8 cellular contexts compared by ENCODE assay signal in genomic region chr2:64989126-64989981, GRCh38. TPM values are rescaled to one million over a fixed set of nuclear protein-coding genes. Genes with fewer than 3 reads are reported as not detected.
A peak's percentile ranks its signal among the peaks of the same experiment; 100 is the strongest.
DNase-seq lines count a peak whose midpoint lies in the region; ATAC-seq and TF ChIP-seq lines count a peak whose summit lies in the region.

TSS of gene SLC1A4 (plus strand) at chr2:64989399. CDS start at chr2:64989644, 245 bp downstream.

- H3K27ac ChIP-seq in HUES48 (ENCODE audit: low read depth, low read length) (peak within 1 kb of the TSS; percentile 26), OCI-LY1 (ENCODE audit: low read depth, low read length, poor library complexity, severe bottlenecking) (peak within 1 kb of the TSS; percentile 66)

- H3K36me3 ChIP-seq in HUES48 (ENCODE audit: control insufficient read depth, insufficient read depth, low read length): no peaks in the 10 kb centered on the region
- H3K36me3 ChIP-seq in OCI-LY1 (ENCODE audit: insufficient read depth, low read length): peaks cover 25% of the 10 kb centered on the region
- H3K36me3 ChIP-seq in mucosa of descending colon (ENCODE audit: low read depth): no peaks in the 10 kb centered on the region

- peak within 1 kb of the TSS; percentile 68 for H3K4me3 ChIP-seq in HUES48 (ENCODE audit: low read depth, low read length)
- H3K4me3 ChIP-seq in OCI-LY1 (ENCODE audit: low read depth, low read length, poor library complexity, severe bottlenecking): peak within 1 kb of the TSS; percentile 98
- peak within 1 kb of the TSS; percentile 65 for H3K4me3 ChIP-seq in epithelial cell of esophagus (ENCODE audit: low read length)
- H3K4me3 ChIP-seq in mucosa of descending colon: peak within 1 kb of the TSS; percentile 56

- peak; percentile 60 for ATAC-seq in GM21390 (IDR thresholded peaks at IDR 0.05; ENCODE audit: unreplicated experiment)
- peak; percentile 93 for ATAC-seq in mucosa of descending colon

- intact Hi-C loops in mucosa of descending colon (cut with DNase I, micrococcal nuclease): no loop called here

- TF ChIP-seq CTCF in OCI-LY1 (IDR thresholded peaks at IDR 0.05; ENCODE audit: low read length) (no peak), epithelial cell of esophagus (IDR thresholded peaks at IDR 0.05; ENCODE audit: insufficient read depth, low read depth, low read length, missing control alignments) (no peak), mucosa of descending colon (IDR thresholded peaks at IDR 0.05) (no peak)

- no peaks in the 10 kb centered on the region for H4K20me1 ChIP-seq in OCI-LY1 (ENCODE audit: insufficient read depth, low read length)

- H3K4me2 ChIP-seq in OCI-LY1 (ENCODE audit: low read length): peak within 1 kb of the TSS; percentile 87

- peaks cover 73% of the 10 kb centered on the region for H3K27me3 ChIP-seq in HUES48 (ENCODE audit: control insufficient read depth, insufficient read depth, low read length)
- no peaks in the 10 kb centered on the region for H3K27me3 ChIP-seq in OCI-LY1 (ENCODE audit: insufficient read depth, low read length)

- peak; percentile 94 for DNase-seq in COR-L47 (lab: John Stamatoyannopoulos, UW)
- peak; percentile 89 for DNase-seq in activated CD8-positive, alpha-beta memory T cell treated with anti-CD3 and anti-CD28 coated beads, Interleukin-2, amount 50 U/mL, for 48 hours
- DNase-seq in epithelial cell of esophagus (ENCODE audit: low read depth): peak; percentile 92
- DNase-seq in mucosa of descending colon: peak; percentile 94 to 95 (median 95)
- peak; percentile 87 for DNase-seq in stimulated activated CD8-positive, alpha-beta memory T cell treated with anti-CD3 and anti-CD28 coated beads, Interleukin-4, amount 100 ng/mL, for 24 hours (ENCODE audit: low read depth)

- H3K4me1 ChIP-seq in HUES48 (ENCODE audit: control insufficient read depth, insufficient read depth, low read length) (no peaks in the 10 kb centered on the region; the same call in 1 of the 2 replicates), OCI-LY1 (ENCODE audit: insufficient read depth, low read length, severe bottlenecking) (peaks cover 59% of the 10 kb centered on the region), mucosa of descending colon (ENCODE audit: low read depth) (peaks cover 6% of the 10 kb centered on the region)

- H3K9ac ChIP-seq in HUES48 (ENCODE audit: low read depth, low read length) (peak within 1 kb of the TSS; percentile 62), OCI-LY1 (ENCODE audit: low read length) (peak within 1 kb of the TSS; percentile 95)

- no peak within 1 kb of the TSS for H2AFZ ChIP-seq in OCI-LY1 (ENCODE audit: low read length)

- H3F3A ChIP-seq in OCI-LY1 (ENCODE audit: insufficient read depth, low read length): 0 out of 2 replicates have a peak, but pooled peaks cover 7% of the 10 kb centered on the region

- H3K79me2 ChIP-seq in OCI-LY1 (ENCODE audit: insufficient read depth, low read length): peaks cover 46% of the 10 kb centered on the region

- H3K9me2 ChIP-seq in OCI-LY1 (ENCODE audit: low read depth, low read length): no peaks in the 10 kb centered on the region

- H3K9me3 ChIP-seq in HUES48 (ENCODE audit: control insufficient read depth, insufficient read depth, low read length) (no peaks in the 10 kb centered on the region), OCI-LY1 (ENCODE audit: low read length) (no peaks in the 10 kb centered on the region), mucosa of descending colon (no peaks in the 10 kb centered on the region)

RNA-seq across cellular contexts. Expression of gene SLC1A4, which starts in this region (rescaled TPM):
- total RNA-seq in mucosa of descending colon: 10 to 100 TPM in 1 of 3 donors, 1 to 10 TPM in 2; 8.2 to 14.7 (median 8.4) TPM

Comparison
In these comparisons a context has a peak if more than half of its experiments do, and no peak if none do; other contexts are left out.
1. Peak in every context shown above with its lines: DNase-seq, ATAC-seq, H3K4me3 ChIP-seq and H3K27ac ChIP-seq.